In the genomic region with DNA sequence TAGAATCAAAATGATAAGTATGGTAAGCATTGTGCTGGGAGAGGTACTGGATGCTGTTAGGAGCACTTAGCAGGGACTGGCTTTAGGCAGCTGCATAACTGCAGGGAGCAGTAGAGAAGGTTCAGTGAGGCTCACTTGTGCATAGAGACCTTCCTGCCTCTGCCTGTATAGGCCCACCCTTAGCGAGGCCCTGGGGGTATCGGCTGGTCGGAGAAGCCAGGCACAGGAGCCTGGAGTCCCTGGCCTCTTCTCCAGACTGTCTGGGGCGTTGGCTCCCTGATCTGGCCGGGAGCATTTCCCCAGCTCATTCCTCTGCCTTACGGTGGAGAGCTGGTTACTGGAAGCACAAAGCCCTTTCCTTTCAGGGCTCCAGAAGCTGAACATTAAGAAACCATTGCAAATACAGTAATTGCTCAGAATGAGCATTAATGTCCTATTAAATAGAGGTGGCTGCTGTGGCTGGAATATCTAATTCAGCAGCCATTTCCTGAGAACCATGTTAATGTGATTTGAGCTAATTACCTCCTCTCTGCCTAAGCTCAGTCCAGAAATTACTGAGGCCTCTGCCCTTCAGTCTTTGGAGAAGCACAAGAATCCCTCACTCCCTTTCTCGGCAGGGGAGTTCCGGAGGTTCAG, we compare ENCODE assay signal across 2 cellular contexts.
TF ChIP-seq lines count a peak whose summit lies in the region.

No MANE protein-coding gene starts in this region.

TF ChIP-seq in GM23338, 12 proteins besides CTCF, POLR2A, EP300 and RAD21:
- TF ChIP-seq, protein P1, sequence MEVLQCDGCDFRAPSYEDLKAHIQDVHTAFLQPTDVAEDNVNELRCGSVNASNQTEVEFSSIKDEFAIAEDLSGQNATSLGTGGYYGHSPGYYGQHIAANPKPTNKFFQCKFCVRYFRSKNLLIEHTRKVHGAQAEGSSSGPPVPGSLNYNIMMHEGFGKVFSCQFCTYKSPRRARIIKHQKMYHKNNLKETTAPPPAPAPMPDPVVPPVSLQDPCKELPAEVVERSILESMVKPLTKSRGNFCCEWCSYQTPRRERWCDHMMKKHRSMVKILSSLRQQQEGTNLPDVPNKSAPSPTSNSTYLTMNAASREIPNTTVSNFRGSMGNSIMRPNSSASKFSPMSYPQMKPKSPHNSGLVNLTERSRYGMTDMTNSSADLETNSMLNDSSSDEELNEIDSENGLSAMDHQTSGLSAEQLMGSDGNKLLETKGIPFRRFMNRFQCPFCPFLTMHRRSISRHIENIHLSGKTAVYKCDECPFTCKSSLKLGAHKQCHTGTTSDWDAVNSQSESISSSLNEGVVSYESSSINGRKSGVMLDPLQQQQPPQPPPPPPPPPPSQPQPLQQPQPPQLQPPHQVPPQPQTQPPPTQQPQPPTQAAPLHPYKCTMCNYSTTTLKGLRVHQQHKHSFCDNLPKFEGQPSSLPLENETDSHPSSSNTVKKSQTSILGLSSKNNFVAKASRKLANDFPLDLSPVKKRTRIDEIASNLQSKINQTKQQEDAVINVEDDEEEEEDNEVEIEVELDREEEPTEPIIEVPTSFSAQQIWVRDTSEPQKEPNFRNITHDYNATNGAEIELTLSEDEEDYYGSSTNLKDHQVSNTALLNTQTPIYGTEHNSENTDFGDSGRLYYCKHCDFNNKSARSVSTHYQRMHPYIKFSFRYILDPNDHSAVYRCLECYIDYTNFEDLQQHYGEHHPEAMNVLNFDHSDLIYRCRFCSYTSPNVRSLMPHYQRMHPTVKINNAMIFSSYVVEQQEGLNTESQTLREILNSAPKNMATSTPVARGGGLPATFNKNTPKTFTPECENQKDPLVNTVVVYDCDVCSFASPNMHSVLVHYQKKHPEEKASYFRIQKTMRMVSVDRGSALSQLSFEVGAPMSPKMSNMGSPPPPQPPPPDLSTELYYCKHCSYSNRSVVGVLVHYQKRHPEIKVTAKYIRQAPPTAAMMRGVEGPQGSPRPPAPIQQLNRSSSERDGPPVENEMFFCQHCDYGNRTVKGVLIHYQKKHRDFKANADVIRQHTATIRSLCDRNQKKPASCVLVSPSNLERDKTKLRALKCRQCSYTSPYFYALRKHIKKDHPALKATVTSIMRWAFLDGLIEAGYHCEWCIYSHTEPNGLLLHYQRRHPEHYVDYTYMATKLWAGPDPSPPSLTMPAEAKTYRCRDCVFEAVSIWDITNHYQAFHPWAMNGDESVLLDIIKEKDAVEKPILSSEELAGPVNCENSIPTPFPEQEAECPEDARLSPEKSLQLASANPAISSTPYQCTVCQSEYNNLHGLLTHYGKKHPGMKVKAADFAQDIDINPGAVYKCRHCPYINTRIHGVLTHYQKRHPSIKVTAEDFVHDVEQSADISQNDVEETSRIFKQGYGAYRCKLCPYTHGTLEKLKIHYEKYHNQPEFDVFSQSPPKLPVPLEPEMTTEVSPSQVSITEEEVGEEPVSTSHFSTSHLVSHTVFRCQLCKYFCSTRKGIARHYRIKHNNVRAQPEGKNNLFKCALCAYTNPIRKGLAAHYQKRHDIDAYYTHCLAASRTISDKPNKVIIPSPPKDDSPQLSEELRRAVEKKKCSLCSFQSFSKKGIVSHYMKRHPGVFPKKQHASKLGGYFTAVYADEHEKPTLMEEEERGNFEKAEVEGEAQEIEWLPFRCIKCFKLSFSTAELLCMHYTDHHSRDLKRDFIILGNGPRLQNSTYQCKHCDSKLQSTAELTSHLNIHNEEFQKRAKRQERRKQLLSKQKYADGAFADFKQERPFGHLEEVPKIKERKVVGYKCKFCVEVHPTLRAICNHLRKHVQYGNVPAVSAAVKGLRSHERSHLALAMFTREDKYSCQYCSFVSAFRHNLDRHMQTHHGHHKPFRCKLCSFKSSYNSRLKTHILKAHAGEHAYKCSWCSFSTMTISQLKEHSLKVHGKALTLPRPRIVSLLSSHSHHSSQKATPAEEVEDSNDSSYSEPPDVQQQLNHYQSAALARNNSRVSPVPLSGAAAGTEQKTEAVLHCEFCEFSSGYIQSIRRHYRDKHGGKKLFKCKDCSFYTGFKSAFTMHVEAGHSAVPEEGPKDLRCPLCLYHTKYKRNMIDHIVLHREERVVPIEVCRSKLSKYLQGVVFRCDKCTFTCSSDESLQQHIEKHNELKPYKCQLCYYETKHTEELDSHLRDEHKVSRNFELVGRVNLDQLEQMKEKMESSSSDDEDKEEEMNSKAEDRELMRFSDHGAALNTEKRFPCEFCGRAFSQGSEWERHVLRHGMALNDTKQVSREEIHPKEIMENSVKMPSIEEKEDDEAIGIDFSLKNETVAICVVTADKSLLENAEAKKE (CRISPR knock-in tag; IDR thresholded peaks at IDR 0.05): no peak
- TF ChIP-seq ZNF331 (CRISPR knock-in tag; IDR thresholded peaks at IDR 0.05; ENCODE audit: low read depth): no peak
- TF ChIP-seq STAT1 (IDR thresholded peaks at IDR 0.05; ENCODE audit: unreplicated experiment): no peak
- TF ChIP-seq, protein P2, sequence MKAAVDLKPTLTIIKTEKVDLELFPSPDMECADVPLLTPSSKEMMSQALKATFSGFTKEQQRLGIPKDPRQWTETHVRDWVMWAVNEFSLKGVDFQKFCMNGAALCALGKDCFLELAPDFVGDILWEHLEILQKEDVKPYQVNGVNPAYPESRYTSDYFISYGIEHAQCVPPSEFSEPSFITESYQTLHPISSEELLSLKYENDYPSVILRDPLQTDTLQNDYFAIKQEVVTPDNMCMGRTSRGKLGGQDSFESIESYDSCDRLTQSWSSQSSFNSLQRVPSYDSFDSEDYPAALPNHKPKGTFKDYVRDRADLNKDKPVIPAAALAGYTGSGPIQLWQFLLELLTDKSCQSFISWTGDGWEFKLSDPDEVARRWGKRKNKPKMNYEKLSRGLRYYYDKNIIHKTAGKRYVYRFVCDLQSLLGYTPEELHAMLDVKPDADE (IDR thresholded peaks at IDR 0.05): no peak
- no peak for TF ChIP-seq JUNB (IDR thresholded peaks at IDR 0.05; ENCODE audit: unreplicated experiment)
- no peak for TF ChIP-seq POLR2AphosphoS5 (IDR thresholded peaks at IDR 0.05; ENCODE audit: low read depth)

TF ChIP-seq in H1, 55 proteins besides CTCF, POLR2A, EP300 and RAD21:
- no peak for TF ChIP-seq CHD1 (IDR thresholded peaks at IDR 0.05; ENCODE audit: low read depth, low read length)
- TF ChIP-seq SIN3A (conservative IDR thresholded peaks at IDR 0.05 in 1 of 2, IDR thresholded peaks at IDR 0.05 in 1 of 2; ENCODE audit: low read depth in 1 of 2, low read length in 2 of 2): no peak
- no peak for TF ChIP-seq CREB1 (IDR thresholded peaks at IDR 0.05)
- no peak for TF ChIP-seq GABPA (IDR thresholded peaks at IDR 0.05; ENCODE audit: borderline replicate concordance, insufficient read depth, low read length)
- no peak for TF ChIP-seq KDM1A (IDR thresholded peaks at IDR 0.05; ENCODE audit: borderline replicate concordance, low read length)
- no peak for TF ChIP-seq BCL11A (IDR thresholded peaks at IDR 0.05; ENCODE audit: low read depth in 2 of 2, low read length in 2 of 2)
- no peak for TF ChIP-seq FOSL1 (IDR thresholded peaks at IDR 0.05; ENCODE audit: insufficient read depth, low read depth, low read length)
- no peak for TF ChIP-seq SP1 (IDR thresholded peaks at IDR 0.05; ENCODE audit: low read depth, low read length)
